In the genomic region with DNA sequence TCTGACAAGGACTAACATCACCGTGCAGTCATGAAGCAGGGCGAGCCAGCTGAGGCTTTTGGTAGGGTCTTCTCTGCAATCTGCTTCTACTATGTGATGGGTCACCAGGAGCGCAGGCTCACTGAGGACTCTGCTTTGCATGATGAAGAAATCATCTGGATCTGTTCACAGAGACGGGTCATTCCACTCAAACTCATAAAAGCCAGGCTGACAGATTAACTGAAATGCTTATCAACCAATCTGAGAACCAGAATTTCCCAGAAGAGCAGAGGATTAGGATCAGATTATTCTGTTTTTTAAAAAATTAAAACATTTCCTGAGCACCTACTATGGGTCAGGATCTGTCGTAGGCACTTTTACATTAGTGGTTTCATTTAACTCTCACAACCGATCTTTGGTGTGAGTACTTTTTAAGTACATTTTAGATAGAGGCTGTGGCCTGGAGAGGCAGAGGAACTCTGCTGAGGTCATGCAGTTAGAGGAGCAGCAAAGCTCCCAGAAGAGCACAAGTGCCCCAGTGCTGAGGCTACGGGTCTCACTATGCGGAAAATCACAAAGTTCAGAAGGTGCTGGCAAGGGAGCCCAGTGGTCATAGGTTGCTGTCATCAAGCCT, we compare ENCODE assay signal across 11 cellular contexts.
DNase-seq lines count a peak whose midpoint lies in the region; ATAC-seq, FAIRE-seq and TF ChIP-seq lines count a peak whose summit lies in the region.
"Had no signal": no experiment of that assay in that cellular context is flagged by ENCODE, and none has a peak within 500 bp of the region (broad histone marks: within the 10 kb centered on the region; RNA-seq: fewer than 3 reads in every experiment).

No MANE protein-coding gene starts in this region.

- H4K20me1 ChIP-seq in DOHH2 (ENCODE audit: control insufficient read depth, insufficient read depth, low read depth, low read length) (peaks cover 65% of the 10 kb centered on the region), OCI-LY7 (ENCODE audit: insufficient read depth, low read length) (peaks cover 10% of the 10 kb centered on the region; the same call in 1 of the 2 replicates)

- H3K9me2 ChIP-seq in DOHH2 (replicated peaks; ENCODE audit: control insufficient read depth, low read length) = no peaks in the 10 kb centered on the region
- H3K9me2 ChIP-seq in OCI-LY7 (ENCODE audit: insufficient read depth, low read length) = no peaks in the 10 kb centered on the region

- no peak overlapping the region for H3K4me3 Mint-ChIP-seq in neural crest cell

- H3K4me1 ChIP-seq in DOHH2 (ENCODE audit: control insufficient read depth, low read length) = peaks cover 93% of the 10 kb centered on the region
- H3K4me1 ChIP-seq in OCI-LY7 (ENCODE audit: insufficient read depth, low read length, poor library complexity, severe bottlenecking) = peaks cover 60% of the 10 kb centered on the region

- intact Hi-C loops in OCI-LY7 (cut with micrococcal nuclease; ENCODE audit: unreplicated experiment) = loop anchor here (5.0 to 10.0 kb wide), 2 partner anchors 85 to 287 kb away; no protein-coding TSS in a partner anchor

- H2AFZ ChIP-seq in OCI-LY7 (ENCODE audit: low read length) = no peak overlapping the region

- H3K9me3 ChIP-seq in DOHH2 (ENCODE audit: control insufficient read depth, insufficient read depth, low read length) = no peaks in the 10 kb centered on the region
- no peaks in the 10 kb centered on the region for H3K9me3 ChIP-seq in OCI-LY7 (ENCODE audit: low read length)

- H3K27ac Mint-ChIP-seq in neural crest cell (ENCODE audit: unreplicated experiment) = peak overlapping the region; percentile 81

- peak overlapping the region; percentile 9 for H3K4me3 ChIP-seq in DOHH2 (ENCODE audit: low read length)
- peak overlapping the region; percentile 39 for H3K4me3 ChIP-seq in OCI-LY7 (ENCODE audit: low read depth, low read length, poor library complexity, severe bottlenecking)

- FAIRE-seq in frontal cortex (lab: Jason Lieb, UNC) = no peak
- no peak for FAIRE-seq in RCC 7860 (lab: Jason Lieb, UNC)
- FAIRE-seq: small intestine had no signal

- TF ChIP-seq POLR2A in erythroblast (IDR thresholded peaks at IDR 0.05; ENCODE audit: low read length) = no peak

- H3K79me2 ChIP-seq in DOHH2 (ENCODE audit: control insufficient read depth, low read length) (peaks cover 100% of the 10 kb centered on the region), OCI-LY7 (ENCODE audit: insufficient read depth, low read depth, low read length) (peaks cover 82% of the 10 kb centered on the region)

- H3K9me3 Mint-ChIP-seq in neural crest cell = no peaks in the 10 kb centered on the region

- H3K27ac ChIP-seq in DOHH2 (ENCODE audit: low read depth, low read length) (peak overlapping the region; percentile 43), OCI-LY7 (ENCODE audit: low read depth, low read length, poor library complexity, severe bottlenecking) (peak overlapping the region; percentile 35)
- H3K27ac ChIP-seq: SK-N-MC had no signal

- H3K36me3 ChIP-seq in DOHH2 (ENCODE audit: control insufficient read depth, low read length) = peaks cover 91% of the 10 kb centered on the region
- peaks cover 72% of the 10 kb centered on the region for H3K36me3 ChIP-seq in OCI-LY7 (ENCODE audit: insufficient read depth, low read length)

- peak; percentile 49 for DNase-seq in OCI-LY7 (ENCODE audit: low spot score)
- DNase-seq in erythroblast (lab: John Stamatoyannopoulos, UW) = peak; percentile 18 to 25
- no peak for DNase-seq in neural crest cell (ENCODE audit: low read depth, low spot score)
- DNase-seq in frontal cortex (ENCODE audit: low spot score in 2 of 2) = no peak
- DNase-seq in RCC 7860 (ENCODE audit: low spot score) = no peak
- DNase-seq in epidermal melanocyte (ENCODE audit: insufficient read length, low spot score) = no peak
- DNase-seq: midbrain, small intestine had no signal

- no TSS peak for BruUV-seq in OCI-LY7 (replicated peaks; lab: Mats Ljungman, UMichigan)

- peaks cover 67% of the 10 kb centered on the region for H3F3A ChIP-seq in DOHH2 (ENCODE audit: control insufficient read depth, insufficient read depth)

- TF ChIP-seq CTCF in DOHH2 (IDR thresholded peaks at IDR 0.05; ENCODE audit: low read depth, low read length, poor library complexity, severe bottlenecking) (no peak), OCI-LY7 (conservative IDR thresholded peaks at IDR 0.05; ENCODE audit: low read length) (no peak), neural crest cell (conservative IDR thresholded peaks at IDR 0.05) (no peak)

- POLR2A ChIA-PET in OCI-LY7 (lab: Charles Lee) = interaction anchor here (0.6 to 1.5 kb wide), 8 partner anchors 9 to 709 kb away, joined by 3 to 7 read pairs (median 4); no protein-coding TSS in a partner anchor

- H3K4me2 ChIP-seq in DOHH2 (ENCODE audit: low read length) (peak overlapping the region; percentile 46), OCI-LY7 (ENCODE audit: low read length) (peak overlapping the region; percentile 62)

- H3K36me3 Mint-ChIP-seq in neural crest cell (ENCODE audit: low read depth) = no peaks in the 10 kb centered on the region

- H3K27me3 Mint-ChIP-seq in neural crest cell (ENCODE audit: low read depth) = no peaks in the 10 kb centered on the region

- CTCF ChIA-PET in OCI-LY7 (lab: Charles Lee; ENCODE audit: unreplicated experiment) = no interaction called here

- ATAC-seq in HG02588 (IDR thresholded peaks at IDR 0.05; ENCODE audit: unreplicated experiment) = no peak

- H3K4me1 Mint-ChIP-seq in neural crest cell = peaks cover 9% of the 10 kb centered on the region

- H3K27me3 ChIP-seq in DOHH2 (ENCODE audit: control insufficient read depth, low read length) = no peaks in the 10 kb centered on the region

Comparison
In these comparisons a context has a peak if more than half of its experiments do, and no peak if none do; other contexts are left out.
1. DNase-seq: peak in OCI-LY7 (single experiment) and erythroblast (2 of 2); none in neural crest cell (single experiment), frontal cortex (0 of 2), RCC 7860 (single experiment) and epidermal melanocyte (single experiment).